In the genomic region with DNA sequence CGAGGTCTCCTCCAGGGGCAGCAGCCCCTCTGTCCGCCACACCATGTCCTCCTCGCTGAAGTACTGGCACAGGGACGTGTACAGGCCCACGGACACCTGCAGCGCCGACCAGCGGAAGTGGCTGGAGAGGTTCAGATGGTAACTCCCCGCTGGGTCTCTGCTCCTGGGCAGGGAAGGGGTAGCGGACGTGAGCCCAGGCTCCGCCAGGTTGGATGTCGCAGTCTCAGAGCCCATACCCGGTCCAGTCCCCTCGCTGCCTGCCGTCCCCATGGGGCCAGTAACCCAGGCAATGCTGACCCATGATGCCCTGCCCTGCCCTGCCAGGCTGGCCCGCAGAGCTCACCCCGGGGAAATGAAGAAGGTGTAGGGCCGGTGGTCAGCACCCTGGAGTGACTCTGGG, we compare ENCODE assay signal across 8 cellular contexts. TPM values are rescaled to one million over a fixed set of nuclear protein-coding genes. Genes with fewer than 3 reads are reported as not detected.
"Had no signal": no experiment of that assay in that cellular context is flagged by ENCODE, and none has a peak within 500 bp of the region (broad histone marks: within the 10 kb centered on the region; RNA-seq: fewer than 3 reads in every experiment).

No MANE protein-coding gene starts in this region.

- H3K4me3 ChIP-seq: GM23248, GM23338, HAP-1 had no signal

- H3K27ac ChIP-seq: GM23248 had no signal

- H3K9ac ChIP-seq: GM23248 had no signal

- H3K4me2 ChIP-seq: GM23338 had no signal

- H3K4me3 Mint-ChIP-seq: GM23338, H9, HFFc6 had no signal

- H3K9me3 ChIP-seq: HAP-1 had no signal

- H2AFZ ChIP-seq: GM23248, GM23338 had no signal

- H3K36me3 ChIP-seq: HAP-1 had no signal

- H3K27ac Mint-ChIP-seq: GM23338, H9, HFFc6 had no signal

- DNase-seq: GM23248, GOT3, H7, H9, HCEC 1CT, HFFc6 had no signal

- ATAC-seq: GM23338 had no signal

- H3K9me3 Mint-ChIP-seq: GM23338, H9, HFFc6 had no signal

- H3K4me1 ChIP-seq: HAP-1 had no signal

- H3K4me1 Mint-ChIP-seq: GM23338, H9 had no signal

RNA-seq across cellular contexts. Expression of gene RAB26, which starts 46.0 kb away (rescaled TPM):
- total RNA-seq: GM23248 had no signal
